25 cellular contexts compared by ENCODE assay signal in the genomic region with DNA sequence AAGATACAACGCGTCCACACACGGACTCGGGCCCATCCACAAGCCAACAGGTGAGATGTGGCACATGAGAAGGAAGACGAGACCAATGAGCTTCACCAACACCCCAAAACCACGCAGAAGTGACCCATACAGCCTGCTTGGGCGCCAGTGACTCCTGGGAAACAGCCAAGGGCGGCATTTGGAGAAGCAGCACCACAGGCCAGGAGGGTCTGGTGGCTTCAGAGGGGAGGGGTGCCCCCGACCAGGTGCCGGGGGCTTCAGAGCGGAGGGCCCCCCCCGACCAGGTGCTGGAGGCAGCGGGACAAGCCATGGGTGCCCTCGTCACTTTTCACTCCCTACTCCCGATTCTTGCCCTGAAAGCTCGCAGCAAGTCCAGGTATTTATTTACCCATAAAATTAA.
DNase-seq lines count a peak whose midpoint lies in the region; ATAC-seq and TF ChIP-seq lines count a peak whose summit lies in the region.
"Had no signal": no experiment of that assay in that cellular context is flagged by ENCODE, and none has a peak within 500 bp of the region (broad histone marks: within the 10 kb centered on the region; RNA-seq: fewer than 3 reads in every experiment).

No MANE protein-coding gene starts in this region.

- H3K27me3 Mint-ChIP-seq in type B pancreatic cell, result no peaks in the 10 kb centered on the region

- H3K4ac ChIP-seq in trophoblast cell (ENCODE audit: low read depth, low read length), result no peak overlapping the region

- H3K4me1 Mint-ChIP-seq in type B pancreatic cell (ENCODE audit: unreplicated experiment), result peaks cover 44% of the 10 kb centered on the region
- H3K4me1 Mint-ChIP-seq: IgD-negative memory B cell had no signal

- peaks cover 2% of the 10 kb centered on the region for H3K79me2 ChIP-seq in trophoblast cell (ENCODE audit: control insufficient read depth, insufficient read depth, low read length, poor library complexity)

- peak overlapping the region; percentile 80 for H3K27ac Mint-ChIP-seq in type B pancreatic cell
- H3K27ac Mint-ChIP-seq: CD4-positive, alpha-beta T cell; IgD-negative memory B cell had no signal

- H3K36me3 ChIP-seq in trophoblast cell (ENCODE audit: control insufficient read depth in 1 of 2, insufficient read depth in 2 of 2, low read length in 2 of 2), result no peaks in the 10 kb centered on the region
- H3K36me3 ChIP-seq: BLaER1 treated with 17β-estradiol and CSF1 and Interleukin-3, amounts not matched to agents 10 nM and 100 nM had no signal

- H3K9me3 ChIP-seq in trophoblast cell (ENCODE audit: insufficient read depth, low read depth, low read length), result no peaks in the 10 kb centered on the region
- H3K9me3 ChIP-seq: BLaER1 treated with 17β-estradiol and CSF1 and Interleukin-3, amounts not matched to agents 10 nM and 100 nM had no signal

- no peak overlapping the region for H3K14ac ChIP-seq in trophoblast cell (ENCODE audit: low read length)

- H3K79me1 ChIP-seq in trophoblast cell (ENCODE audit: low read length), result peaks cover 16% of the 10 kb centered on the region

- peak overlapping the region; percentile 3 for H2BK12ac ChIP-seq in trophoblast cell (ENCODE audit: low read length)

- H3K23ac ChIP-seq in trophoblast cell (ENCODE audit: low read length), result peak overlapping the region; percentile 8

- H3K4me1 ChIP-seq in trophoblast cell (ENCODE audit: control insufficient read depth in 1 of 2, insufficient read depth in 2 of 2, low read length in 2 of 2), result peaks cover 19 to 20% of the 10 kb centered on the region in 2 experiments

- no CpG with 5 or more reads among the region's 16 CpGs for WGBS in trophoblast cell (ENCODE audit: extremely low coverage, insufficient coverage, insufficient read length)

- H3K27ac ChIP-seq in VCaP (peak overlapping the region; percentile 100), trophoblast cell (ENCODE audit: low read depth, low read length) (no peak overlapping the region)
- H3K27ac ChIP-seq: BLaER1 treated with 17β-estradiol and CSF1 and Interleukin-3, amounts not matched to agents 10 nM and 100 nM; HL-60; KMS-11; SK-N-MC had no signal

- H2BK5ac ChIP-seq in trophoblast cell (ENCODE audit: low read depth, low read length, poor library complexity), result no peak overlapping the region

- H3K4me2 ChIP-seq in trophoblast cell (ENCODE audit: low read length), result no peak overlapping the region
- H3K4me2 ChIP-seq: KMS-11 had no signal

- H3K4me3 ChIP-seq in trophoblast cell (ENCODE audit: low read depth, low read length), result no peak overlapping the region
- H3K4me3 ChIP-seq: BLaER1 treated with 17β-estradiol and CSF1 and Interleukin-3, amounts not matched to agents 10 nM and 100 nM; GM12878; SK-N-MC had no signal

- H2AK5ac ChIP-seq in trophoblast cell (ENCODE audit: low read length), result no peak overlapping the region

- no peak overlapping the region for H3K18ac ChIP-seq in trophoblast cell (ENCODE audit: low read length)

- no peaks in the 10 kb centered on the region for H3K27me3 ChIP-seq in trophoblast cell (ENCODE audit: insufficient read depth, low read length)

- no peaks in the 10 kb centered on the region for H3K9me3 Mint-ChIP-seq in type B pancreatic cell
- H3K9me3 Mint-ChIP-seq: CD4-positive, alpha-beta T cell; IgD-negative memory B cell had no signal

- no peak overlapping the region for H2BK120ac ChIP-seq in trophoblast cell (ENCODE audit: insufficient read depth, low read length, poor library complexity)

- peak overlapping the region; percentile 3 for H4K91ac ChIP-seq in trophoblast cell (ENCODE audit: low read depth, low read length)

- H3K4me3 Mint-ChIP-seq in type B pancreatic cell, result peak overlapping the region; percentile 56
- H3K4me3 Mint-ChIP-seq: CD4-positive, alpha-beta T cell; IgD-negative memory B cell had no signal

- H4K12ac ChIP-seq in trophoblast cell (ENCODE audit: low read depth, low read length), result no peak overlapping the region

- H3K36me3 Mint-ChIP-seq in type B pancreatic cell, result peaks cover 1% of the 10 kb centered on the region
- H3K36me3 Mint-ChIP-seq: IgD-negative memory B cell had no signal

- ATAC-seq in HG02798 (IDR thresholded peaks at IDR 0.05; ENCODE audit: poor library complexity, unreplicated experiment) (no peak), GM19463 (IDR thresholded peaks at IDR 0.05; ENCODE audit: unreplicated experiment) (no peak)
- ATAC-seq: GM12878, Panc1 had no signal

- no peak overlapping the region for H2AFZ ChIP-seq in trophoblast cell (ENCODE audit: insufficient read depth, low read length, poor library complexity)

- TF ChIP-seq CTCF in VCaP (conservative IDR thresholded peaks at IDR 0.05) (no peak), type B pancreatic cell (conservative IDR thresholded peaks at IDR 0.05) (no peak)

- DNase-seq in islet precursor cell (peak; percentile 40), trophoblast cell (no peak), type B pancreatic cell (ENCODE audit: extremely low spot score, unreplicated experiment) (no peak), retina (no peak)
- DNase-seq: AML-193; CD4-positive, alpha-beta T cell; COR-L47; DMS79; EL; GDM1; MM.1S; NCI-H2029; NCI-H446 treated with DMSO at 0.1 percent for 48 hours; NCI-H526 treated with DMSO at 0.1 percent for 48 hours; SIG-M5 had no signal

- no peak overlapping the region for H4K8ac ChIP-seq in trophoblast cell (ENCODE audit: low read depth, low read length)

- no peak overlapping the region for H3K9ac ChIP-seq in trophoblast cell (ENCODE audit: low read length)
- H3K9ac ChIP-seq: BLaER1 treated with 17β-estradiol and CSF1 and Interleukin-3, amounts not matched to agents 10 nM and 100 nM; KMS-11 had no signal
